20 cellular contexts compared by ENCODE assay signal in the genomic region with DNA sequence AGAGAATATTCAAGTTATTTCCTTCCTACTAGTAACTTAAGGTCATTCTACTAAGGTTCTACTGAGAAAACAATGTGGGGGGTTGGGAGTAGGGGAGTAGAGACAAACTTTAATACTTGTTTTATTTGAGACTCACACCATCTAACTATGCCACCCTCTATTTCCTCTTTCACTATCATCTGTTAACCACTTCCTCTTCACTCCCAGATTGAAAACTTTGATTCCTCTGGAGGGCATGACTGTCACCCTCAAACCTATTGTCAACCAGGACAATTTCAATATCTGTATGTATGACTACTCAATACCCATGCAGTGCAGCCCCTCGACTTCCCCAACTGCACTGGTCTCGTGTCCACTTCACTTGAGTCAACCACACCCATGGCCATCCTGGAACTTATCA.
"Had no signal": no experiment of that assay in that cellular context is flagged by ENCODE, and none has a peak within 500 bp of the region (broad histone marks: within the 10 kb centered on the region; RNA-seq: fewer than 3 reads in every experiment).

No MANE protein-coding gene starts in this region.

- H3K4me3 ChIP-seq: ascending aorta, tibial artery, uterus had no signal

- DNase-seq: activated CD4-positive, alpha-beta T cell treated with anti-CD3 and anti-CD28 coated beads for 1 hour; activated CD4-positive, alpha-beta T cell treated with anti-CD3 and anti-CD28 coated beads, Interleukin-2, amount 50 U/mL, for 4 hours; activated naive CD4-positive, alpha-beta T cell treated with Interleukin-2 at 50 U/mL for 16 hours; effector memory CD8-positive, alpha-beta T cell; foreskin keratinocyte; glutamatergic neuron; mesendoderm; nucleus accumbens; posterior cingulate gyrus; retina; stimulated activated CD4-positive, alpha-beta T cell treated with anti-CD3 and anti-CD28 coated beads, Interleukin-12 subunit alpha, Interleukin-12 subunit beta, amount 100 ng/mL, for 4 hours; stimulated activated CD4-positive, alpha-beta T cell treated with anti-CD3 and anti-CD28 coated beads, Interleukin-2, amount 100 ng/mL, for 24 hours; tibial artery; uterus had no signal

- H3K4me1 ChIP-seq: ascending aorta, foreskin keratinocyte, tibial artery, uterus had no signal

- H3K4me1 Mint-ChIP-seq: nephron had no signal

- ATAC-seq: activated T-helper 17 cell treated with anti-CD3 and anti-CD28 coated beads, Interleukin-2, amount 50 U/mL, for 72 hours; effector memory CD8-positive, alpha-beta T cell; foreskin keratinocyte; stimulated activated effector memory CD8-positive, alpha-beta T cell treated with anti-CD3 and anti-CD28 coated beads, Interleukin-12 subunit alpha, Interleukin-12 subunit beta, amount 100 ng/mL, for 72 hours had no signal

- H3K27me3 ChIP-seq: ascending aorta, foreskin keratinocyte, tibial artery, uterus had no signal

- H3K27ac ChIP-seq: ascending aorta, foreskin keratinocyte, tibial artery, uterus, VCaP had no signal

- H3K9me3 ChIP-seq: ascending aorta, tibial artery, uterus had no signal

- H3K4me3 Mint-ChIP-seq: activated T-helper 17 cell treated with anti-CD3 and anti-CD28 coated beads, Interleukin-2, amount 50 U/mL, for 72 hours; dendritic cell treated with granulocyte-macrophage colony-stimulating factor and Interleukin-4, amounts not matched to agents 40 ng/mL and 50 ng/mL, for 4 days; effector memory CD8-positive, alpha-beta T cell; nephron; stimulated activated effector memory CD8-positive, alpha-beta T cell treated with anti-CD3 and anti-CD28 coated beads, Interleukin-12 subunit alpha, Interleukin-12 subunit beta, amount 100 ng/mL, for 72 hours had no signal

- H3K36me3 ChIP-seq: ascending aorta, tibial artery, uterus had no signal

- H3K9me3 Mint-ChIP-seq: activated T-helper 17 cell treated with anti-CD3 and anti-CD28 coated beads, Interleukin-2, amount 50 U/mL, for 72 hours; dendritic cell treated with granulocyte-macrophage colony-stimulating factor and Interleukin-4, amounts not matched to agents 40 ng/mL and 50 ng/mL, for 4 days; nephron; stimulated activated effector memory CD8-positive, alpha-beta T cell treated with anti-CD3 and anti-CD28 coated beads, Interleukin-12 subunit alpha, Interleukin-12 subunit beta, amount 100 ng/mL, for 72 hours had no signal

- H3K27ac Mint-ChIP-seq: activated T-helper 17 cell treated with anti-CD3 and anti-CD28 coated beads, Interleukin-2, amount 50 U/mL, for 72 hours; dendritic cell treated with granulocyte-macrophage colony-stimulating factor and Interleukin-4, amounts not matched to agents 40 ng/mL and 50 ng/mL, for 4 days; effector memory CD8-positive, alpha-beta T cell; nephron; stimulated activated effector memory CD8-positive, alpha-beta T cell treated with anti-CD3 and anti-CD28 coated beads, Interleukin-12 subunit alpha, Interleukin-12 subunit beta, amount 100 ng/mL, for 72 hours had no signal

- H3K36me3 Mint-ChIP-seq: stimulated activated effector memory CD8-positive, alpha-beta T cell treated with anti-CD3 and anti-CD28 coated beads, Interleukin-12 subunit alpha, Interleukin-12 subunit beta, amount 100 ng/mL, for 72 hours had no signal
